Comparison of ENCODE assay signal across 1 cellular context in the genomic region with DNA sequence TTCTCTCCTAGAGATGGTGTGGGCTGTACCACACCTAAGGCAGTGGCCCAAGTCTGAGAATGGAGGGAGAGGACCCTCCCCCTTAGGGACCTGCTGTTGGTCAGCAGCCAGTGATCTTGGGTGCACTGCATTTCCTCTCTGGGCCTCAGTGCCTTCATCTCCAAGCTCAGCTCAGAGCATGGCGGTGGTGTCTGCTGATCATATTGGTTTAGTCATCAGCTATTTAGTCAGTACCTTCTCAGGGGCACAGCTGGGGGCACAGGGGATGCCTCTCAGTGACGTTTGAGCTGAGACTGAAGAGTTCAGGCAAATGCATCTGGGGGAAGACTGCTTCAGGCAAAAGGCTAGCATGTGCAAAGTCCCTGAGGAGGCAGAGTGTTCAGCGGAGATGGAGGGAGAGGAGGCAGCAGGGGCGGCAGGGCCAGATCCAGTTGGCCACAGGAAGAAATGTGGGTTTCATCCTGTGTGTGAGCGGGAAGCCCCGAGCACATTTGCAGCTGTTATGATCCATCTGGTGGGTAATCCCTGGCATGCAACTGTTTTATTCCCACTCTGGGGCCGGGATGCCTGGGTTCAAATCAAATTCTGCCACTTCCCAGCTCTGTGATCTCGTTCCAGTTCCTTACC.
TF ChIP-seq lines count a peak whose summit lies in the region.

No MANE protein-coding gene starts in this region.

TF ChIP-seq in H1, 55 proteins besides CTCF, POLR2A, EP300 and RAD21:
- TF ChIP-seq SP4 (IDR thresholded peaks at IDR 0.05; ENCODE audit: low read length) = 0 out of 2 replicates have a peak, but pooled peaks have one; percentile 24
- TF ChIP-seq KDM1A (IDR thresholded peaks at IDR 0.05; ENCODE audit: borderline replicate concordance, low read length) = peak; percentile 12; the same call in 1 of the 2 replicates
- TF ChIP-seq BCL11A (IDR thresholded peaks at IDR 0.05; ENCODE audit: low read depth in 2 of 2, low read length in 2 of 2) = no peak
- TF ChIP-seq ASH2L (IDR thresholded peaks at IDR 0.05; ENCODE audit: low read length) = no peak
- no peak for TF ChIP-seq TAF7 (optimal IDR thresholded peaks at IDR 0.05; ENCODE audit: borderline replicate concordance, low read depth, low read length)
TF ChIP-seq in H1: peak in this region for 2.
